ENCODE assay signal across 9 cellular contexts in the genomic region with DNA sequence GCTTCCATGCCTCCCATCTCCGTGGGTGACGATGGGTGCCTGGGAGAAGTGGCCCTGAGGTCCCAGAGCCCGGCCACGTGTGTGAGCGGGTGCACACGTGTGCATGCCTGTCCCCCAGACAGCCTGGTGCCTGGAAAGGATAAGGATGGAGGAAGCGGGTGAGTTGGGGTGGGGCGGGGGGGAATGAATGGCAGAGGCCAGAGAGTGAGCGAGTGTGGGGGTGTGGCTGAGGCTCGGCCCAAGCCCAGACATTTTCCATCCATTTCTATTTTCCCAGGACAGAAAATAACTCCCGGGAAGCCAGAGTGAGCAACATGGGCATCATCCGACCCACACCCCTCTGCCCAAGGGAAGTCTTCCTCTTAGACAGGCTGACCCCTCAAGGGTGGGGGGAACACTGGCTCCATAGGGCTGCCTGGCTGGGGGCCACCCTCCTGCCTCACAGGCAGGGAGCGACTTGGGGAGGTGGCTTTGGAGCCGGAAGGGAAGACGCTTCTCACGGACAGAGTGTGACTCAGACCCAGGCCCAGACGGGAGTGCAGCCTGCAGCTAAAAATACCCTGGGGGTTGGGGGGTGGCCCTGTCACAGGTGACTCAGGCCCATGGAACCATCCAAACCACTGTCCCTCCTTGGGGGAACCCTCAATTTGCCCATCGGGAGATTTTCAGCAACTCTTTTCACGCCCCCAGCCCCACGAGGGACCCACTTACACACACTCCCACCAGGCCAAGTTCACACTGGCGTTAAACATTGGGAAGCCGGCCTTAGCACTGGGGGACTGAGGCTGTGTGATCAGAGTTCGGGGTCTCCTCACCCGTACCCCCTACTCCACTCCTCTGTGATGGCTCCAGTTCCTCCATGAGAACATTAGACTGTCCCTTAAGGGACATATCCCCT. TPM values are rescaled to one million over a fixed set of nuclear protein-coding genes. Genes with fewer than 3 reads are reported as not detected.
DNase-seq lines count a peak whose midpoint lies in the region; ATAC-seq, FAIRE-seq and TF ChIP-seq lines count a peak whose summit lies in the region.
"Not testable (repeated sequence)": the region's sequence is repeated elsewhere in the genome, so short reads cannot be mapped to it uniquely, and the experiment has no call there.
"Had no signal": no experiment of that assay in that cellular context is flagged by ENCODE, and none has a peak within 500 bp of the region (broad histone marks: within the 10 kb centered on the region; RNA-seq: fewer than 3 reads in every experiment).

No MANE protein-coding gene starts in this region.

- not testable (repeated sequence) for H4K20me1 ChIP-seq in astrocyte (ENCODE audit: insufficient read depth, low read length)

- H2AFZ ChIP-seq in astrocyte (ENCODE audit: low read depth, low read length): not testable (repeated sequence)

- TF ChIP-seq CTCF in HFFc6 (IDR thresholded peaks at IDR 0.05); astrocyte (IDR thresholded peaks at IDR 0.05; ENCODE audit: insufficient read depth, low read depth, low read length); cardiac muscle cell (IDR thresholded peaks at IDR 0.05; ENCODE audit: low read depth, low read length); omental fat pad (IDR thresholded peaks at IDR 0.05): not testable (repeated sequence)

- intact Hi-C loops in left colon (cut with DNase I, micrococcal nuclease): not testable (repeated sequence)

- not testable (repeated sequence) for H3K79me2 ChIP-seq in astrocyte (ENCODE audit: insufficient read depth, low read length)

- ATAC-seq in SK-N-SH treated with all-trans-retinoic acid at 6 μM for 48 hours (peak; percentile 93), left colon (peak; percentile 18), omental fat pad (ENCODE audit: low FRiP score) (peak; percentile 61)

- H3K9me3 Mint-ChIP-seq in HFFc6; astrocyte (ENCODE audit: unreplicated experiment): not testable (repeated sequence)

- peak overlapping the region; percentile 86 for H3K27ac ChIP-seq in astrocyte (ENCODE audit: low read depth, low read length)
- H3K27ac ChIP-seq in cardiac muscle cell: peak overlapping the region; percentile 67
- H3K27ac ChIP-seq in skeletal muscle tissue (ENCODE audit: low read depth, low read length): peak overlapping the region; percentile 56

- H3K27ac Mint-ChIP-seq in HFFc6: peak overlapping the region; percentile 96
- H3K27ac Mint-ChIP-seq in astrocyte (ENCODE audit: unreplicated experiment): not testable (repeated sequence)

- peak overlapping the region; percentile 50 for H3K4me2 ChIP-seq in astrocyte (ENCODE audit: low read length)

- peak overlapping the region; percentile 67 for H3K9ac ChIP-seq in astrocyte (ENCODE audit: low read length)
- peak overlapping the region in 1 of 3 donors; percentile 45 for H3K9ac ChIP-seq in skeletal muscle tissue (ENCODE audit: low read depth in 1 of 3, low read length in 3 of 3)

- DNase-seq in HFFc6; astrocyte (ENCODE audit: low read depth); cardiac muscle cell (ENCODE audit: low read depth in 1 of 2, low spot score in 1 of 2); left colon; omental fat pad (ENCODE audit: low spot score): not testable (repeated sequence)
- DNase-seq in ureter (ENCODE audit: low spot score): peak; percentile 31

- H3K4me1 Mint-ChIP-seq in HFFc6 (ENCODE audit: low read depth); astrocyte (ENCODE audit: low read depth, unreplicated experiment): not testable (repeated sequence)

- H3K4me1 ChIP-seq in astrocyte (ENCODE audit: insufficient read depth, low read length); cardiac muscle cell (ENCODE audit: low read depth); skeletal muscle tissue (ENCODE audit: control insufficient read depth in 3 of 3, insufficient read depth in 3 of 3, low read length in 3 of 3): not testable (repeated sequence)

- H3K9me3 ChIP-seq in astrocyte (ENCODE audit: insufficient read depth, low read depth, low read length); cardiac muscle cell (ENCODE audit: low read depth); skeletal muscle tissue (ENCODE audit: control insufficient read depth in 3 of 3, low read length in 3 of 3): not testable (repeated sequence)

- H3K4me3 ChIP-seq in astrocyte (ENCODE audit: insufficient read depth, low read depth, low read length); cardiac muscle cell; skeletal muscle tissue (ENCODE audit: low read length in 3 of 3): not testable (repeated sequence)

- H3K36me3 ChIP-seq in astrocyte (ENCODE audit: insufficient read depth, low read length); cardiac muscle cell; skeletal muscle tissue (ENCODE audit: control insufficient read depth in 3 of 3, insufficient read depth in 3 of 3, low read length in 3 of 3): not testable (repeated sequence)

- not testable (repeated sequence) for H3K36me3 Mint-ChIP-seq in HFFc6 (ENCODE audit: low read depth); astrocyte (ENCODE audit: low read depth, unreplicated experiment)

- H3K27me3 ChIP-seq in astrocyte (ENCODE audit: insufficient read depth, low read length); cardiac muscle cell; skeletal muscle tissue (ENCODE audit: control insufficient read depth in 3 of 3, insufficient read depth in 3 of 3, low read length in 3 of 3): not testable (repeated sequence)

- not testable (repeated sequence) for FAIRE-seq in astrocyte (lab: Jason Lieb, UNC)

- not testable (repeated sequence) for H3K4me3 Mint-ChIP-seq in HFFc6; astrocyte (ENCODE audit: unreplicated experiment)

- not testable (repeated sequence) for H3K27me3 Mint-ChIP-seq in HFFc6 (ENCODE audit: insufficient read depth); astrocyte (ENCODE audit: low read depth, unreplicated experiment)

RNA-seq across cellular contexts. Expression of gene RASA4B, which starts 12.0 kb away (rescaled TPM):
- total RNA-seq in HFFc6 (2021; fragmentation: NEBNext Ultra II Directional; extraction: Animal tissue kit (Norgen Biotek cat#: 25700)): 10 to 100 TPM; 16.4 to 26.2 (median 20.2) TPM
- total RNA-seq in astrocyte: 1.1 and 1.7 TPM in 2 replicates
- 4.7 and 15.1 TPM in 2 replicates for total RNA-seq in cardiac muscle cell
- polyA plus RNA-seq in cardiac muscle cell: 8.5 and 15.1 TPM in 2 replicates
- total RNA-seq in left colon: 10 to 100 TPM; 13.4 to 22.5 TPM
- total RNA-seq in omental fat pad: 1 to 10 TPM; 5.0 to 9.1 (median 6.7) TPM
- 2.6 TPM for total RNA-seq in skeletal muscle tissue
- total RNA-seq in ureter: 10.9 TPM

RNA-seq across cellular contexts. Expression of gene POLR2J, which starts 26.8 kb away (rescaled TPM):
- 10 to 100 TPM; 61.8 to 76.5 (median 66.0) TPM for total RNA-seq in HFFc6 (2021; fragmentation: NEBNext Ultra II Directional; extraction: Animal tissue kit (Norgen Biotek cat#: 25700))
- total RNA-seq in astrocyte (36.9 and 41.4 TPM in 2 replicates), cardiac muscle cell (31.8 and 65.3 TPM in 2 replicates), left colon (10 to 100 TPM; 49.4 to 50.9 TPM), omental fat pad (10 to 100 TPM; 15.4 to 26.6 (median 18.3) TPM), skeletal muscle tissue (19.8 TPM), ureter (53.1 TPM)
- polyA plus RNA-seq in cardiac muscle cell: 92.3 and 121 TPM in 2 replicates

RNA-seq across cellular contexts. Expression of gene UPK3BL2, which starts 38.0 kb away (rescaled TPM):
- total RNA-seq in HFFc6 (2021; fragmentation: NEBNext Ultra II Directional; extraction: Animal tissue kit (Norgen Biotek cat#: 25700)): 1 to 10 TPM; 6.0 to 9.8 (median 7.6) TPM
- total RNA-seq in astrocyte (3.3 and 3.4 TPM in 2 replicates), cardiac muscle cell (10.0 and 23.9 TPM in 2 replicates), left colon (10 to 100 TPM; 13.4 to 20.7 TPM), omental fat pad (10 to 100 TPM in 1 of 4 donors, 1 to 10 TPM in 3; 1.6 to 11.7 (median 5.6) TPM), skeletal muscle tissue (2.6 TPM), ureter (132 TPM)
- polyA plus RNA-seq in cardiac muscle cell: 29.7 and 31.2 TPM in 2 replicates
- total RNA-seq: G401 had no signal

RNA-seq across cellular contexts. Expression of gene LRWD1, which starts 40.8 kb away (rescaled TPM):
- 10 to 100 TPM; 19.4 to 28.2 (median 23.0) TPM for total RNA-seq in HFFc6 (2021; fragmentation: NEBNext Ultra II Directional; extraction: Animal tissue kit (Norgen Biotek cat#: 25700))
- 26.2 and 28.5 TPM in 2 replicates for total RNA-seq in astrocyte
- total RNA-seq in cardiac muscle cell: 34.9 and 46.0 TPM in 2 replicates
- 26.8 and 27.6 TPM in 2 replicates for polyA plus RNA-seq in cardiac muscle cell
- 10 to 100 TPM; 12.6 to 15.2 TPM for total RNA-seq in left colon
- 10 to 100 TPM in 3 of 4 donors, 1 to 10 TPM in 1; 9.8 to 19.3 (median 11.4) TPM for total RNA-seq in omental fat pad
- 12.5 TPM for total RNA-seq in skeletal muscle tissue
- 11.4 TPM for total RNA-seq in ureter

RNA-seq across cellular contexts. Expression of gene ALKBH4, which starts 40.9 kb away (rescaled TPM):
- total RNA-seq in HFFc6 (2021; fragmentation: NEBNext Ultra II Directional; extraction: Animal tissue kit (Norgen Biotek cat#: 25700)): 10 to 100 TPM in 3 of 6 experiments, 1 to 10 TPM in 3; 9.6 to 11.0 (median 10.0) TPM
- 8.7 and 12.4 TPM in 2 replicates for total RNA-seq in astrocyte
- total RNA-seq in cardiac muscle cell: 31.8 and 82.4 TPM in 2 replicates
- 26.7 and 31.7 TPM in 2 replicates for polyA plus RNA-seq in cardiac muscle cell
- total RNA-seq in left colon: 1 to 10 TPM; 9.5 to 9.9 TPM
- 10 to 100 TPM in 2 of 4 donors, 1 to 10 TPM in 2; 7.9 to 12.6 (median 9.7) TPM for total RNA-seq in omental fat pad
- total RNA-seq in skeletal muscle tissue: 10.4 TPM
- 10.3 TPM for total RNA-seq in ureter

Comparison
In these comparisons a context has a peak if more than half of its experiments do, and no peak if none do; other contexts are left out.
1. ATAC-seq: peak in every context shown above with its lines; median percentile 93 in SK-N-SH treated with all-trans-retinoic acid at 6 μM for 48 hours; 61 in omental fat pad; 18 in left colon.